Comparison of ENCODE assay signal across 11 cellular contexts in the genomic region with DNA sequence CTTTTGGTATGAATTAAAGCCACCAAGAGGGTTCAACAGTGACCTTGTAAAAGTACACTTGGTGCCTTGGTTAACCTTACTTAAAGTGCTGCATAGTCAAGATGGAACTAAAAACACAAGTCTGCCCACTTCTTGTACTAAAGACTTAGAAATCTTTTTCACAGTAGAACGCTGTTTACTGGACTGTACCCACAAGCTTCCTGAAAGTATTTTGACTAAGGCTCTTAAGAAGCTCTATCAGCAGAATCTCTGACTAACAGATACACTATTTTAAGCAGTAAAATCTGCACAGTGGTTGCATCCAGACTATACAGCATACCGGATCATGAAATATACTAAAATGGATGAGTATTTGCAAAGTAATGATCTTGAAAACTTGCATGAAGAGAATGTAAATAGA. TPM values are rescaled to one million over a fixed set of nuclear protein-coding genes. Genes with fewer than 3 reads are reported as not detected.
DNase-seq lines count a peak whose midpoint lies in the region; ATAC-seq and TF ChIP-seq lines count a peak whose summit lies in the region.
"Had no signal": no experiment of that assay in that cellular context is flagged by ENCODE, and none has a peak within 500 bp of the region (broad histone marks: within the 10 kb centered on the region; RNA-seq: fewer than 3 reads in every experiment).

No MANE protein-coding gene starts in this region.

- ATAC-seq in GM21515 (IDR thresholded peaks at IDR 0.05; ENCODE audit: unreplicated experiment), result peak; percentile 63
- ATAC-seq in left lung, result no peak

- no peak overlapping the region for H3K27ac ChIP-seq in spleen
- H3K27ac ChIP-seq in left lung, result no peak overlapping the region
- H3K27ac ChIP-seq: adrenal gland, neutrophil had no signal

- intact Hi-C loops in spleen (cut with DNase I; ENCODE audit: low total_unique reads) (no loop called here), left lung (cut with DNase I) (no loop called here)

- no peak for TF ChIP-seq POLR2A in spleen (IDR thresholded peaks at IDR 0.05)

- H3K4me3 ChIP-seq in foreskin fibroblast (ENCODE audit: low read depth in 1 of 2, low read length in 2 of 2) (no peak overlapping the region), spleen (no peak overlapping the region), left lung (no peak overlapping the region)
- H3K4me3 ChIP-seq: adrenal gland, heart left ventricle had no signal

- 42 to 54% (median 45%) methylated on average over 2 of the region's 2 CpGs for WGBS in spleen, 5 donors

- no peaks in the 10 kb centered on the region for H3K9me3 ChIP-seq in spleen
- no peaks in the 10 kb centered on the region for H3K9me3 ChIP-seq in left lung
- H3K9me3 ChIP-seq: adrenal gland, heart left ventricle, neutrophil had no signal

- no peak for TF ChIP-seq CTCF in foreskin fibroblast (IDR thresholded peaks at IDR 0.05; ENCODE audit: low read depth, low read length)
- no peak for TF ChIP-seq CTCF in spleen (IDR thresholded peaks at IDR 0.05 in 8 of 11, conservative IDR thresholded peaks at IDR 0.05 in 3 of 11)
- TF ChIP-seq CTCF in left lung (IDR thresholded peaks at IDR 0.05), result no peak

- H3K27me3 ChIP-seq in spleen (replicated peaks in 1 of 7) (no peaks in the 10 kb centered on the region), left lung (no peaks in the 10 kb centered on the region)
- H3K27me3 ChIP-seq: adrenal gland, heart left ventricle, neutrophil had no signal

- peaks cover 0 to 33% (median 3%) of the 10 kb centered on the region in 6 donors for H3K4me1 ChIP-seq in spleen
- peaks cover 0 to 8% of the 10 kb centered on the region in 2 donors for H3K4me1 ChIP-seq in left lung

- peak; percentile 89 for DNase-seq in ELR (ENCODE audit: low read depth)
- DNase-seq in LHCN-M2 (ENCODE audit: low read depth), result peak; percentile 15
- DNase-seq in foreskin fibroblast, result peak; percentile 6 to 19
- DNase-seq in NCI-H1417 treated with DMSO at 0.1 percent for 48 hours (lab: John Stamatoyannopoulos, UW), result no peak
- DNase-seq in spleen, result no peak
- DNase-seq in central memory CD4-positive, alpha-beta T cell, result no peak
- no peak for DNase-seq in left lung
- DNase-seq: adrenal gland, heart left ventricle had no signal

- H3K36me3 ChIP-seq in spleen (peaks cover 0 to 41% (median 0%) of the 10 kb centered on the region in 6 donors), left lung (peaks cover 0 to 6% of the 10 kb centered on the region in 2 donors)
- H3K36me3 ChIP-seq: adrenal gland had no signal

RNA-seq across cellular contexts. Expression of a gene that starts 7.2 kb away (rescaled TPM):
- total RNA-seq in LHCN-M2 (2014; rRNA removed) (28.0 and 28.5 TPM in 2 replicates), spleen (10 to 100 TPM; 15.0 to 23.4 (median 19.9) TPM), left lung (10 to 100 TPM; 12.2 to 16.6 TPM)
- polyA plus RNA-seq in LHCN-M2 (2012), result 8.6 TPM
- 10 to 100 TPM in 2 of 3 donors, 1 to 10 TPM in 1; 9.9 to 18.9 (median 12.7) TPM for polyA plus RNA-seq in spleen

Comparison
In these comparisons a context has a peak if more than half of its experiments do, and no peak if none do; other contexts are left out.
1. DNase-seq: peak in ELR (single experiment), LHCN-M2 (single experiment) and foreskin fibroblast (2 of 2); none in NCI-H1417 treated with DMSO at 0.1 percent for 48 hours (single experiment), spleen (single experiment), central memory CD4-positive, alpha-beta T cell (single experiment) and left lung (0 of 2).